ENCODE assay signal across 1 cellular context in the genomic region with DNA sequence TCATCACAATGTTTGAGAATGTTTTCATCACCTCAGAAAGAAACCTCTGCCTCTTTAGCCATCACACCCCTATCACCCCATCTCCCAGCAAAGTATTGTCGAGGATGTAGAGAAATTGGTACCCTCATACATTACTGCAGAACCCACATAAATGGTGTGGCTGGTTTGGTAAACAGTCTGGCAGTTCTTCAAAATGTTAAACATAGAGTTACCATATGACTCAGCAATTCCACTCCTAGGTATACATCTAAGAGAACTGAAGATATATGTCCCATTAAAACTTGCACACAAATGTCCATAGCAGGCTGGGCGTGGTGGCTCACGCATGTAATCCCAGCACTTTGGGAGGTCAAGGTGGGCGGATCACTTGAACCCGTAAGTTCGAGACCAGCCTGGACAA.
TF ChIP-seq lines count a peak whose summit lies in the region.

No MANE protein-coding gene starts in this region.

TF ChIP-seq in K562, 482 proteins besides CTCF, POLR2A, EP300 and RAD21 (continued from another document):
- TF ChIP-seq ZNF41 (CRISPR knock-in tag; conservative IDR thresholded peaks at IDR 0.05), result no peak
- TF ChIP-seq MAFK (IDR thresholded peaks at IDR 0.05; ENCODE audit: low read length), result peak; percentile 64
